Comparison of ENCODE assay signal across 14 cellular contexts in the genomic region with DNA sequence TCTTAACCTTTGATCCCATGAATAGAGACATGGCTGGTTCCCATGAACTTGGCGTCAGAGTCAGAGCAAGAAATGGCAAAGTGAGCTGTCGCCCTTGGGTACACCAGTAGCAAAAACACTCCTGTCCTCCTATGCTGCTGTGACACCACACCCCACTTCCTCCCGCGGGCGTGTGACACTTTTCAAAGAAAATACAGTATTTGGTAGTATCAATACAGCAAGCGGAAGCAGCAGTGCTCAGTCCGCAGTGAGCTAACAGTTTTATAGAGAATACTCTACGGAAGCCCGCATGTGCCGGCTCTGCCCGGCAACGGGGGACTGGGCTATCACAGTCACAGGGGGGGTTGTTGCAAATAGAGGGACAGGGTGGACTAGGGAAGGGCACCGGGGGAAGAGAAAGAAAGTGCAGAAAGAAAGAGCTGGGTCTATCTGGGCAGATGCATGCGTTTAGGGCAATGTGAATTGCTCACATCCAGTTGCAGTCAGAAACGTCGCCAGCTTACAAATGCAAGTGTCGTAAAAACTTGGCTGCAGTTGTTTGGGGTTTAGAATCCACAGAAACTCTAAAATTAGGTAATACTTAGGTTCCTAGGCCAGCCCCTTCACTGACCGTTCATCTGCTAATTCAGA. TPM values are rescaled to one million over a fixed set of nuclear protein-coding genes. Genes with fewer than 3 reads are reported as not detected.
A peak's percentile ranks its signal among the peaks of the same experiment; 100 is the strongest.
DNase-seq lines count a peak whose midpoint lies in the region; ATAC-seq, FAIRE-seq and TF ChIP-seq lines count a peak whose summit lies in the region.
"Had no signal": no experiment of that assay in that cellular context is flagged by ENCODE, and none has a peak within 500 bp of the region (broad histone marks: within the 10 kb centered on the region; RNA-seq: fewer than 3 reads in every experiment).

No MANE protein-coding gene starts in this region.

- H3K4me1 ChIP-seq in right atrium auricular region (no peaks in the 10 kb centered on the region), transverse colon (no peaks in the 10 kb centered on the region), GM23338 (ENCODE audit: insufficient read depth) (peaks cover 6% of the 10 kb centered on the region; the same call in 1 of the 2 replicates)
- H3K4me1 ChIP-seq: body of pancreas, SJCRH30 had no signal

- intact Hi-C loops in left cardiac atrium (cut with DNase I), result no loop called here
- intact Hi-C loops in transverse colon (cut with DNase I; ENCODE audit: low total_unique reads), result no loop called here

- 71 to 81% methylated on average over 1 to 18 of the region's 18 CpGs for WGBS in transverse colon (ENCODE audit: low coverage in 1 of 2), 2 donors

- H3K27me3 ChIP-seq in right atrium auricular region (no peaks in the 10 kb centered on the region), transverse colon (no peaks in the 10 kb centered on the region), GM23338 (ENCODE audit: insufficient read depth) (no peaks in the 10 kb centered on the region)
- H3K27me3 ChIP-seq: body of pancreas, SJCRH30 had no signal

- CTCF ChIA-PET in activated naive CD4-positive, alpha-beta T cell treated with anti-CD3 and anti-CD28 coated beads, Interleukin-2, amount 10 ng/mL, durations not matched to agents 7 days and 5 days (lab: Charles Lee), result interaction anchor here (0.6 to 4.3 kb wide), 12 partner anchors 8 to 84 kb away, joined by 3 to 20 read pairs (median 4); no protein-coding TSS in a partner anchor

- TF ChIP-seq CTCF in right atrium auricular region (IDR thresholded peaks at IDR 0.05) (no peak), transverse colon (IDR thresholded peaks at IDR 0.05) (no peak), GM23338 (conservative IDR thresholded peaks at IDR 0.05; ENCODE audit: low read depth in 2 of 2) (no peak)

- peaks cover 3% of the 10 kb centered on the region; the same call in 1 of the 2 replicates for H3K9me2 ChIP-seq in GM23338 (ENCODE audit: insufficient read depth)

- H3K36me3 ChIP-seq in right atrium auricular region (no peaks in the 10 kb centered on the region), transverse colon (no peaks in the 10 kb centered on the region), GM23338 (ENCODE audit: insufficient read depth) (no peaks in the 10 kb centered on the region)
- H3K36me3 ChIP-seq: SJCRH30 had no signal

- TF ChIP-seq POLR2A in transverse colon (IDR thresholded peaks at IDR 0.05), result peak; percentile 19

- no peak for TF ChIP-seq EP300 in transverse colon (IDR thresholded peaks at IDR 0.05; ENCODE audit: low read depth)

- peaks cover 14% of the 10 kb centered on the region for H3K79me2 ChIP-seq in GM23338 (replicated peaks; ENCODE audit: insufficient read depth)

- peak overlapping the region; percentile 70 for H3K4me3 Mint-ChIP-seq in activated naive CD4-positive, alpha-beta T cell treated with anti-CD3 and anti-CD28 coated beads, Interleukin-2, amount 10 ng/mL, durations not matched to agents 7 days and 5 days
- no peak overlapping the region for H3K4me3 Mint-ChIP-seq in GM23338

- no peaks in the 10 kb centered on the region for H3K27me3 Mint-ChIP-seq in activated naive CD4-positive, alpha-beta T cell treated with anti-CD3 and anti-CD28 coated beads, Interleukin-2, amount 10 ng/mL, durations not matched to agents 7 days and 5 days
- peaks cover 1% of the 10 kb centered on the region for H3K27me3 Mint-ChIP-seq in GM23338 (ENCODE audit: insufficient read depth, low read depth, poor library complexity)

- H3K4me1 Mint-ChIP-seq in activated naive CD4-positive, alpha-beta T cell treated with anti-CD3 and anti-CD28 coated beads, Interleukin-2, amount 10 ng/mL, durations not matched to agents 7 days and 5 days, result peaks cover 84% of the 10 kb centered on the region
- peaks cover 11% of the 10 kb centered on the region for H3K4me1 Mint-ChIP-seq in GM23338

- H3K27ac Mint-ChIP-seq in activated naive CD4-positive, alpha-beta T cell treated with anti-CD3 and anti-CD28 coated beads, Interleukin-2, amount 10 ng/mL, durations not matched to agents 7 days and 5 days, result peak overlapping the region; percentile 97
- no peak overlapping the region for H3K27ac Mint-ChIP-seq in GM23338

- no peak for DNase-seq in left cardiac atrium
- no peak for DNase-seq in right atrium auricular region (ENCODE audit: low spot score)
- peak; percentile 91 for DNase-seq in activated naive CD4-positive, alpha-beta T cell treated with anti-CD3 and anti-CD28 coated beads, Interleukin-2, amount 10 ng/mL, durations not matched to agents 7 days and 5 days
- DNase-seq in stimulated activated CD4-positive, alpha-beta T cell treated with anti-CD3 and anti-CD28 coated beads, Interleukin-1b, Interleukin-23, amount 100 ng/mL, for 24 hours (ENCODE audit: low read depth in 4 of 4, low spot score in 1 of 4), result peak in 3 of 4 experiments; percentile 21 to 52 (median 33)
- DNase-seq in transverse colon, result peak; percentile 53
- no peak for DNase-seq in frontal cortex (ENCODE audit: low spot score in 2 of 2)
- DNase-seq in GM23338 (ENCODE audit: low spot score), result no peak
- no peak for DNase-seq in NCI-H2107 (lab: John Stamatoyannopoulos, UW)
- DNase-seq: IMR-90, NCI-H446 treated with DMSO at 0.1 percent for 48 hours, SJCRH30 had no signal

- H4K20me1 ChIP-seq in GM23338 (replicated peaks; ENCODE audit: insufficient read depth), result peaks cover 3% of the 10 kb centered on the region

- H3K4me3 ChIP-seq in right atrium auricular region, result no peak overlapping the region
- H3K4me3 ChIP-seq in transverse colon, result no peak overlapping the region
- H3K4me3 ChIP-seq in GM23338, result no peak overlapping the region
- H3K4me3 ChIP-seq: body of pancreas, lung, SJCRH30 had no signal

- peaks cover 76% of the 10 kb centered on the region for H3K36me3 Mint-ChIP-seq in activated naive CD4-positive, alpha-beta T cell treated with anti-CD3 and anti-CD28 coated beads, Interleukin-2, amount 10 ng/mL, durations not matched to agents 7 days and 5 days
- H3K36me3 Mint-ChIP-seq in GM23338 (ENCODE audit: low read depth), result no peaks in the 10 kb centered on the region; the same call in 2 of the 3 replicates

- H3K4me2 ChIP-seq in GM23338, result no peak overlapping the region

- H3K9me3 ChIP-seq in right atrium auricular region (no peaks in the 10 kb centered on the region), transverse colon (no peaks in the 10 kb centered on the region)
- H3K9me3 ChIP-seq: body of pancreas, SJCRH30 had no signal

- H2AFZ ChIP-seq in GM23338, result no peak overlapping the region

- in situ Hi-C loops in transverse colon (cut with MboI; ENCODE audit: low pct_ligation_motif_present in 1 of 4, low pct_unique_long_range_greater_than_20kb in 1 of 4, low sequenced_read_pairs in 3 of 4), result no loop called here

- H3K9me3 Mint-ChIP-seq in activated naive CD4-positive, alpha-beta T cell treated with anti-CD3 and anti-CD28 coated beads, Interleukin-2, amount 10 ng/mL, durations not matched to agents 7 days and 5 days, result no peaks in the 10 kb centered on the region
- no peaks in the 10 kb centered on the region for H3K9me3 Mint-ChIP-seq in GM23338

- H3K27ac ChIP-seq in right atrium auricular region, result no peak overlapping the region
- peak overlapping the region in 2 of 4 donors; percentile 37 to 38 for H3K27ac ChIP-seq in transverse colon
- H3K27ac ChIP-seq in GM23338 (ENCODE audit: low read depth), result no peak overlapping the region
- H3K27ac ChIP-seq: 22Rv1, body of pancreas, SJCRH30 had no signal

- H3F3A ChIP-seq in GM23338 (replicated peaks; ENCODE audit: low read depth), result no peaks in the 10 kb centered on the region

- no peak for FAIRE-seq in frontal cortex (lab: Jason Lieb, UNC)

- peak; percentile 18 to 76 for ATAC-seq in left cardiac atrium
- ATAC-seq in GM23338, result no peak
- ATAC-seq: body of pancreas had no signal

TF ChIP-seq in GM23338, 12 proteins besides CTCF, POLR2A, EP300 and RAD21:
- no peak for TF ChIP-seq EZH2phosphoT487 (IDR thresholded peaks at IDR 0.05; ENCODE audit: unreplicated experiment)
- no peak for TF ChIP-seq REST (IDR thresholded peaks at IDR 0.05; ENCODE audit: unreplicated experiment)

RNA-seq across cellular contexts. Expression of gene PRKCQ, which starts 49.8 kb away (rescaled TPM):
- total RNA-seq in left cardiac atrium (under 1 TPM; 0.34 to 0.62 TPM), right atrium auricular region (under 1 TPM in 1 of 2 donors, not detected in 1; 0.43 TPM), transverse colon (1 to 10 TPM in 2 of 4 donors, under 1 TPM in 2; 0.60 to 2.7 (median 1.2) TPM), frontal cortex (2.0 TPM)
- 27.5 and 28.5 TPM in 2 replicates for total RNA-seq in GM23338 (2014; rRNA removed; shearing (Covaris generic))
- polyA plus RNA-seq in GM23338 (2016; fragmentation: Nextera tagmentation; extraction: Ambion mirVana), result 10.8 and 12.6 TPM in 2 replicates

Comparison
In these comparisons a context has a peak if more than half of its experiments do, and no peak if none do; other contexts are left out.
1. DNase-seq: peak in activated naive CD4-positive, alpha-beta T cell treated with anti-CD3 and anti-CD28 coated beads, Interleukin-2, amount 10 ng/mL, durations not matched to agents 7 days and 5 days (single experiment), stimulated activated CD4-positive, alpha-beta T cell treated with anti-CD3 and anti-CD28 coated beads, Interleukin-1b, Interleukin-23, amount 100 ng/mL, for 24 hours (3 of 4) and transverse colon (single experiment); none in left cardiac atrium (single experiment), right atrium auricular region (single experiment), frontal cortex (0 of 2), GM23338 (single experiment) and NCI-H2107 (single experiment).